In the genomic region with DNA sequence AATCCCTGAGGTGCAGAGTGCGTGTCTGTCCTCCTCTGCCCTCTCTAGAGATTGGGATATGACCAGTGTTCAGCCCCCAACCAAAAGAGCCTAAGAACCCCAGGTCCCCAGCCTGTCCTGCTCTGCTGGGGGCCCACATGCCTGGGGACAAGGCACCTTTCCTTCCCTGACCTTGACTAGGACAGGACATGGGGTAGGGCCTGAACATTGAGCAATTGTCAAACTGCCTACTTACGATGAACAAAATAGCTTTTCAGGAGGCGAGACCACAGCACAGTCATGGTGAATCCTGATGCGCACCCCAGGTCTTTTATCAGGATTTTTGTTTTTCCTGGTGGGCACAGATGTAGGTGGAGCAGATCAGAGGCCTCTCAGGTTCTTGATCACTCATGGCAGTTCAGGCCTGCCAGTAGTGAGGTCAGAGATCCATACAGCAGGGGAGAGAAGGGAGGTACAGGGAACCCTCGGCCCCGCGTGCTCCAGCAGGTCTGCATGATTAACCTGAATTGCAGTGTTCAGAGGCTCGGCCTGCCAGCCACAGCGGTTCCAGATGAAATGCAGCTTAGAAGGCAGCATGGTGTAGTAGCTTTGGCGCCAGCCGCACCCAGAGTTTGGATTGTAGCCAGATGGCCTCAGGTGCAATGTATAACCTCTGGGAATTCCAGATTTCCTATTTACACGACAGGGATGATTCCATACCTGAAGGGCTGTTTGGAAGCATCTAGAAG, we compare ENCODE assay signal across 1 cellular context.
TF ChIP-seq lines count a peak whose summit lies in the region.

No MANE protein-coding gene starts in this region.

TF ChIP-seq in WTC11, 78 proteins besides CTCF, POLR2A, EP300 and RAD21 (continued from another document):
- TF ChIP-seq SP1 (CRISPR knock-in tag; conservative IDR thresholded peaks at IDR 0.05) = no peak
- no peak for TF ChIP-seq SOX15 (CRISPR knock-in tag; IDR thresholded peaks at IDR 0.05)
- no peak for TF ChIP-seq ZNF396 (CRISPR knock-in tag; IDR thresholded peaks at IDR 0.05; ENCODE audit: borderline replicate concordance)
- no peak for TF ChIP-seq PRRX2 (CRISPR knock-in tag; IDR thresholded peaks at IDR 0.05)
- TF ChIP-seq MXD4 (CRISPR knock-in tag; IDR thresholded peaks at IDR 0.05; ENCODE audit: borderline replicate concordance) = no peak
